ENCODE assay signal across 10 cellular contexts in the genomic region with DNA sequence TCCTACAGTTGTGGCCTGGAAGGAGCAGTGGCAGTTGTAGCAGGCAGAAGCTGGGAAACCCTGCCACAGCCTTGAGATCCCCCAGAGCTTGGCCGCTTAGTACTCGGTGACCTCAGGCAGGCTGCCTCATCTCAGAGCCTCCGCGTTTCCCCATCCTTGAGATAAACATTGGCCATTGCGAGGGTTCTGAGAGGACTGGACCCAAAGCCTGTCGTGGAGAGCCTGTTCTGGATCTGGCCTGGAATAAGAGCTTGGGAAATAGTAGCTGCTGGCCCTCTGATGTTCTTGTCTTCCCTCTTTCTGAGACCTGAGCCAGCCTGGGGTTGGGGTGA. TPM values are rescaled to one million over a fixed set of nuclear protein-coding genes. Genes with fewer than 3 reads are reported as not detected.
DNase-seq lines count a peak whose midpoint lies in the region; ATAC-seq, FAIRE-seq and TF ChIP-seq lines count a peak whose summit lies in the region.
"Had no signal": no experiment of that assay in that cellular context is flagged by ENCODE, and none has a peak within 500 bp of the region (broad histone marks: within the 10 kb centered on the region; RNA-seq: fewer than 3 reads in every experiment).

No MANE protein-coding gene starts in this region.

- POLR2A ChIA-PET in SK-N-SH (lab: Yijun Ruan, JAX): interaction anchor here (0.5 kb wide), 1 partner anchor 90 kb away, joined by 3 read pairs; no protein-coding TSS in a partner anchor

- H3K9me1 ChIP-seq in keratinocyte (ENCODE audit: control insufficient read depth, extremely low read depth, insufficient read depth, low read length): no peaks in the 10 kb centered on the region

- 73% methylated on average over 6 of the region's 6 CpGs for WGBS in SK-N-SH (ENCODE audit: low lambda C conversion rate)

- no peak overlapping the region for H3K9ac ChIP-seq in SK-N-SH
- H3K9ac ChIP-seq in keratinocyte (ENCODE audit: control insufficient read depth, extremely low read depth, insufficient read depth, low read length): no peak overlapping the region
- H3K9ac ChIP-seq in subcutaneous abdominal adipose tissue (ENCODE audit: low read length in 5 of 5): peak overlapping the region; percentile 63 to 94 (median 89)

- CTCF ChIA-PET in SK-N-SH (lab: Yijun Ruan, JAX): interaction anchor here (0.8 to 1.3 kb wide), 2 partner anchors 8 to 10 kb away, joined by 3 to 4 read pairs; a partner anchor contains a TSS

- no peak for ATAC-seq in SK-N-SH treated with all-trans-retinoic acid at 6 μM for 48 hours

- H3K9me2 ChIP-seq in SK-N-SH: no peaks in the 10 kb centered on the region

- dilution Hi-C loops in keratinocyte (cut with MboI; ENCODE audit: extremely low pct_ligation_motif_present, low sequenced_read_pairs): no loop called here

- H3K79me2 ChIP-seq in SK-N-SH (ENCODE audit: insufficient read depth): peaks cover 37% of the 10 kb centered on the region
- peaks cover 26% of the 10 kb centered on the region for H3K79me2 ChIP-seq in keratinocyte (ENCODE audit: control insufficient read depth, insufficient read depth, low read length)

- H3K4me2 ChIP-seq in SK-N-SH (peak overlapping the region; percentile 93), keratinocyte (ENCODE audit: control insufficient read depth, extremely low read depth, insufficient read depth, low read depth, low read length) (peak overlapping the region; percentile 84)

- H3K9me3 ChIP-seq in SK-N-SH (no peaks in the 10 kb centered on the region), keratinocyte (ENCODE audit: control insufficient read depth, low read depth, low read length) (no peaks in the 10 kb centered on the region), subcutaneous abdominal adipose tissue (ENCODE audit: control insufficient read depth in 5 of 5, low read length in 5 of 5) (no peaks in the 10 kb centered on the region)

- H3K36me3 ChIP-seq in SK-N-SH (replicated peaks in 1 of 2; ENCODE audit: control insufficient read depth in 1 of 2, insufficient read depth in 2 of 2, low read length in 1 of 2) (peaks cover 0 to 11% of the 10 kb centered on the region in 2 experiments), keratinocyte (ENCODE audit: control insufficient read depth in 2 of 2, extremely low read depth in 1 of 2, insufficient read depth in 2 of 2, low read length in 2 of 2) (peaks cover 5 to 12% of the 10 kb centered on the region in 2 experiments), subcutaneous abdominal adipose tissue (ENCODE audit: control insufficient read depth in 5 of 5, insufficient read depth in 5 of 5, low read length in 5 of 5) (peaks cover 0 to 20% (median 17%) of the 10 kb centered on the region in 5 donors)

- no peak for TF ChIP-seq CTCF in SK-N-SH (IDR thresholded peaks at IDR 0.05)
- TF ChIP-seq CTCF in astrocyte of the cerebellum (IDR thresholded peaks at IDR 0.05; ENCODE audit: low read depth, low read length, missing control alignments): no peak
- no peak for TF ChIP-seq CTCF in keratinocyte (optimal IDR thresholded peaks at IDR 0.05 in 1 of 3, IDR thresholded peaks at IDR 0.05 in 1 of 3, conservative IDR thresholded peaks at IDR 0.05 in 1 of 3; ENCODE audit: extremely low read depth in 1 of 3, insufficient read depth in 2 of 3, low read length in 3 of 3)

- DNase-seq in SK-N-SH (no peak), astrocyte of the cerebellum (ENCODE audit: low read depth) (no peak), keratinocyte (ENCODE audit: low read depth, low spot score) (no peak), epidermal melanocyte (ENCODE audit: insufficient read length, low spot score) (no peak), germinal center (ENCODE audit: low spot score) (no peak)
- DNase-seq in stimulated activated CD4-positive, alpha-beta T cell treated with anti-CD3 and anti-CD28 coated beads, Interleukin-12 subunit alpha, Interleukin-12 subunit beta, amount 100 ng/mL, for 4 hours: no peak
- DNase-seq: NCI-H1930 had no signal

- FAIRE-seq in keratinocyte (lab: Jason Lieb, UNC): no peak
- FAIRE-seq: A204.1 had no signal

- TF ChIP-seq RAD21 in SK-N-SH (IDR thresholded peaks at IDR 0.05; ENCODE audit: low read length): no peak

- H4K20me1 ChIP-seq in SK-N-SH (ENCODE audit: insufficient read depth) (peaks cover 4% of the 10 kb centered on the region; the same call in 1 of the 2 replicates), keratinocyte (ENCODE audit: control insufficient read depth, extremely low read depth, insufficient read depth, low read length) (no peaks in the 10 kb centered on the region)

- H3K4me1 ChIP-seq in SK-N-SH (ENCODE audit: control insufficient read depth in 1 of 2, insufficient read depth in 2 of 2, low read depth in 1 of 2, low read length in 1 of 2) (peaks cover 7 to 36% of the 10 kb centered on the region in 2 experiments; a peak in 3 of 4 replicates), keratinocyte (ENCODE audit: control insufficient read depth, extremely low read depth, insufficient read depth, low read length) (peaks cover 17% of the 10 kb centered on the region), subcutaneous abdominal adipose tissue (ENCODE audit: control insufficient read depth in 5 of 5, insufficient read depth in 5 of 5, low read length in 5 of 5) (peaks cover 7 to 31% (median 25%) of the 10 kb centered on the region in 5 donors)

- H3F3A ChIP-seq in SK-N-SH (replicated peaks; ENCODE audit: insufficient read depth): no peaks in the 10 kb centered on the region

- in situ Hi-C loops in astrocyte of the cerebellum (cut with HindIII; ENCODE audit: low sequenced_read_pairs): loop anchor here (10.0 kb wide), 1 partner anchor 47 kb away; a partner anchor contains a TSS

- no peaks in the 10 kb centered on the region for H3K27me3 ChIP-seq in SK-N-SH (ENCODE audit: insufficient read depth)
- H3K27me3 ChIP-seq in keratinocyte (ENCODE audit: control insufficient read depth, extremely low read depth, insufficient read depth, low read length): no peaks in the 10 kb centered on the region
- H3K27me3 ChIP-seq in subcutaneous abdominal adipose tissue (ENCODE audit: control insufficient read depth in 5 of 5, insufficient read depth in 4 of 5, low read length in 5 of 5): no peaks in the 10 kb centered on the region

- H2AFZ ChIP-seq in SK-N-SH (ENCODE audit: low read depth) (no peak overlapping the region), keratinocyte (ENCODE audit: control insufficient read depth, low read length) (no peak overlapping the region)

- H3K27ac ChIP-seq in SK-N-SH (ENCODE audit: low read depth in 2 of 2, low read length in 1 of 2): no peak overlapping the region
- H3K27ac ChIP-seq in keratinocyte (ENCODE audit: control insufficient read depth, insufficient read depth, low read length): no peak overlapping the region
- peak overlapping the region; percentile 64 for H3K27ac ChIP-seq in subcutaneous abdominal adipose tissue (ENCODE audit: low read depth, low read length)

- TF ChIP-seq EP300 in SK-N-SH (IDR thresholded peaks at IDR 0.05; ENCODE audit: borderline replicate concordance in 1 of 2, low read depth in 1 of 2, low read length in 1 of 2): no peak

- H3K4me3 ChIP-seq in SK-N-SH (ENCODE audit: low read depth in 2 of 2, low read length in 1 of 2) (peak overlapping the region; percentile 88 to 93; a peak in 3 of 4 replicates), astrocyte of the cerebellum (ENCODE audit: low read depth, low read length) (peak overlapping the region; percentile 98), keratinocyte (ENCODE audit: control insufficient read depth in 2 of 3, extremely low read depth in 1 of 3, insufficient read depth in 2 of 3, low read depth in 1 of 3, low read length in 3 of 3) (peak overlapping the region in 2 of 3 experiments; percentile 93 to 96), subcutaneous abdominal adipose tissue (ENCODE audit: low read depth in 1 of 5, low read length in 5 of 5) (peak overlapping the region; percentile 74 to 99 (median 89))

TF ChIP-seq in SK-N-SH, 30 proteins besides CTCF, POLR2A, EP300 and RAD21 (continues in another document):
- no peak for TF ChIP-seq TEAD4 (IDR thresholded peaks at IDR 0.05; ENCODE audit: borderline replicate concordance, insufficient read depth)

RNA-seq across cellular contexts. Expression of a gene that starts 1.3 kb away (rescaled TPM):
- polyA plus RNA-seq in SK-N-SH (2012; rRNA removed) (21.2 and 26.4 TPM in 2 replicates), keratinocyte (8.5 to 15.0 TPM (median 9.5 TPM) in 3 replicates)
- polyA plus RNA-seq in SK-N-SH (2012; cell fraction: cytosol; rRNA removed): 6.0 and 9.9 TPM in 2 replicates
- polyA plus RNA-seq in SK-N-SH (2012; cell fraction: nucleus; rRNA removed): 104 and 119 TPM in 2 replicates
- polyA plus RNA-seq in keratinocyte (2011; ENCODE audit: low read depth): 3.8 TPM
- 3.6 and 7.1 TPM in 2 replicates for polyA plus RNA-seq in keratinocyte (2011; cell fraction: cytosol; rRNA removed)
- 42.9 and 48.3 TPM in 2 replicates for polyA plus RNA-seq in keratinocyte (2011; cell fraction: nucleus; rRNA removed)
- polyA plus RNA-seq in keratinocyte (2012; ENCODE audit: low replicate concordance): 10.3 and 14.9 TPM in 2 replicates
- polyA minus RNA-seq in keratinocyte: 9.5 to 13.6 TPM (median 11.8 TPM) in 3 replicates
- polyA minus RNA-seq in keratinocyte (2011; cell fraction: cytosol; rRNA and poly(A)+ RNA removed): 11.1 TPM
- polyA minus RNA-seq in keratinocyte (2011; cell fraction: nucleus; rRNA and poly(A)+ RNA removed): 19.4 and 25.4 TPM in 2 replicates

RNA-seq across cellular contexts. Expression of a gene that starts 9.6 kb away (rescaled TPM):
- polyA plus RNA-seq in SK-N-SH (2012; rRNA removed): 94.4 and 111 TPM in 2 replicates
- polyA plus RNA-seq in SK-N-SH (2012; cell fraction: cytosol; rRNA removed): 24.8 and 39.7 TPM in 2 replicates
- 624 and 677 TPM in 2 replicates for polyA plus RNA-seq in SK-N-SH (2012; cell fraction: nucleus; rRNA removed)
- 37.1 to 75.7 TPM (median 41.2 TPM) in 3 replicates for polyA plus RNA-seq in keratinocyte
- 62.8 TPM for polyA plus RNA-seq in keratinocyte (2011; ENCODE audit: low read depth)
- polyA plus RNA-seq in keratinocyte (2011; cell fraction: cytosol; rRNA removed): 23.7 and 32.8 TPM in 2 replicates
- 141 and 164 TPM in 2 replicates for polyA plus RNA-seq in keratinocyte (2011; cell fraction: nucleus; rRNA removed)
- 27.5 and 73.3 TPM in 2 replicates for polyA plus RNA-seq in keratinocyte (2012; ENCODE audit: low replicate concordance)
- polyA minus RNA-seq in keratinocyte: 27.1 to 46.7 TPM (median 40.4 TPM) in 3 replicates
- polyA minus RNA-seq in keratinocyte (2011; cell fraction: cytosol; rRNA and poly(A)+ RNA removed): 29.7 TPM
- polyA minus RNA-seq in keratinocyte (2011; cell fraction: nucleus; rRNA and poly(A)+ RNA removed): 16.1 and 16.6 TPM in 2 replicates

RNA-seq across cellular contexts. Expression of a gene that starts 43.2 kb away (rescaled TPM):
- polyA plus RNA-seq in SK-N-SH (2012; rRNA removed) (19.9 and 20.4 TPM in 2 replicates), keratinocyte (14.2 to 17.7 TPM (median 16.7 TPM) in 3 replicates)
- 11.7 and 17.0 TPM in 2 replicates for polyA plus RNA-seq in SK-N-SH (2012; cell fraction: cytosol; rRNA removed)
- 20.2 and 29.0 TPM in 2 replicates for polyA plus RNA-seq in SK-N-SH (2012; cell fraction: nucleus; rRNA removed)
- polyA plus RNA-seq in keratinocyte (2011; ENCODE audit: low read depth): 8.6 TPM
- 12.0 and 12.3 TPM in 2 replicates for polyA plus RNA-seq in keratinocyte (2011; cell fraction: cytosol; rRNA removed)
- 30.2 and 33.2 TPM in 2 replicates for polyA plus RNA-seq in keratinocyte (2011; cell fraction: nucleus; rRNA removed)
- polyA plus RNA-seq in keratinocyte (2012; ENCODE audit: low replicate concordance): 10.1 and 14.0 TPM in 2 replicates
- 12.3 to 26.1 TPM (median 18.2 TPM) in 3 replicates for polyA minus RNA-seq in keratinocyte
- 13.0 TPM for polyA minus RNA-seq in keratinocyte (2011; cell fraction: cytosol; rRNA and poly(A)+ RNA removed)
- polyA minus RNA-seq in keratinocyte (2011; cell fraction: nucleus; rRNA and poly(A)+ RNA removed): 10.4 and 13.4 TPM in 2 replicates

Comparison
In these comparisons a context has a peak if more than half of its experiments do, and no peak if none do; other contexts are left out.
1. H3K9ac ChIP-seq: peak in subcutaneous abdominal adipose tissue (5 of 5); none in SK-N-SH (single experiment) and keratinocyte (single experiment).
2. Peak in every context shown above with its lines, with median percentiles within 50 percentile points of each other: H3K4me3 ChIP-seq.